Comparison of ENCODE assay signal across 11 cellular contexts in genomic region chr1:1861761-1862310, GRCh38. TPM values are rescaled to one million over a fixed set of nuclear protein-coding genes. Genes with fewer than 3 reads are reported as not detected.
DNase-seq lines count a peak whose midpoint lies in the region; ATAC-seq and TF ChIP-seq lines count a peak whose summit lies in the region.
"Not testable (repeated sequence)": the region's sequence is repeated elsewhere in the genome, so short reads cannot be mapped to it uniquely, and the experiment has no call there.
"Had no signal": no experiment of that assay in that cellular context is flagged by ENCODE, and none has a peak within 500 bp of the region (broad histone marks: within the 10 kb centered on the region; RNA-seq: fewer than 3 reads in every experiment).

No MANE protein-coding gene starts in this region.

- not testable (repeated sequence) for H3K9me3 ChIP-seq in BLaER1; DOHH2 (ENCODE audit: control insufficient read depth, insufficient read depth, low read length); T-helper 17 cell (ENCODE audit: control insufficient read depth, low read length, poor library complexity, severe bottlenecking); spleen

- not testable (repeated sequence) for ATAC-seq in T-helper 17 cell; central memory CD8-positive, alpha-beta T cell (replicated peaks; ENCODE audit: extremely low read depth, poor library complexity, severe bottlenecking); naive thymus-derived CD8-positive, alpha-beta T cell

- not testable (repeated sequence) for H3K9me2 ChIP-seq in DOHH2 (replicated peaks; ENCODE audit: control insufficient read depth, low read length)

- peaks cover 99% of the 10 kb centered on the region for H3K4me1 ChIP-seq in BLaER1
- peaks cover 99% of the 10 kb centered on the region for H3K4me1 ChIP-seq in DOHH2 (ENCODE audit: control insufficient read depth, low read length)
- H3K4me1 ChIP-seq in spleen = peaks cover 78 to 100% (median 96%) of the 10 kb centered on the region in 6 donors

- not testable (repeated sequence) for TF ChIP-seq CTCF in DOHH2 (IDR thresholded peaks at IDR 0.05; ENCODE audit: low read depth, low read length, poor library complexity, severe bottlenecking); spleen (IDR thresholded peaks at IDR 0.05 in 8 of 11, conservative IDR thresholded peaks at IDR 0.05 in 3 of 11)

- not testable (repeated sequence) for H3K9me3 Mint-ChIP-seq in IgD-negative memory B cell; central memory CD8-positive, alpha-beta T cell; naive thymus-derived CD8-positive, alpha-beta T cell

- WGBS in spleen, 5 donors = 92 to 95% (median 93%) methylated on average over 9 to 13 of the region's 13 CpGs

- not testable (repeated sequence) for TF ChIP-seq POLR2A in spleen (IDR thresholded peaks at IDR 0.05)

- H3K4me1 Mint-ChIP-seq in IgD-negative memory B cell (peaks cover 60 to 66% (median 60%) of the 10 kb centered on the region in 3 donors), T-helper 17 cell (peaks cover 46% of the 10 kb centered on the region)
- peaks cover 58% of the 10 kb centered on the region for H3K4me1 Mint-ChIP-seq in central memory CD8-positive, alpha-beta T cell
- peaks cover 31 to 93% (median 74%) of the 10 kb centered on the region in 4 donors for H3K4me1 Mint-ChIP-seq in naive thymus-derived CD8-positive, alpha-beta T cell

- H3K4me3 Mint-ChIP-seq in IgD-negative memory B cell (peak overlapping the region in 2 of 4 donors; percentile 72 to 80), T-helper 17 cell (peak overlapping the region; percentile 55)
- peak overlapping the region; percentile 31 for H3K4me3 Mint-ChIP-seq in central memory CD8-positive, alpha-beta T cell
- peak overlapping the region in 2 of 10 donors; percentile 45 to 47 for H3K4me3 Mint-ChIP-seq in naive thymus-derived CD8-positive, alpha-beta T cell

- H3K27me3 ChIP-seq in BLaER1; DOHH2 (ENCODE audit: control insufficient read depth, low read length); spleen (replicated peaks in 1 of 7): not testable (repeated sequence)

- H3K27ac ChIP-seq in BLaER1 = peak overlapping the region; percentile 67
- H3K27ac ChIP-seq in DOHH2 (ENCODE audit: low read depth, low read length) = peak overlapping the region; percentile 94
- H3K27ac ChIP-seq in spleen = peak overlapping the region in 3 of 8 donors; percentile 40 to 82 (median 77)

- H3K36me3 ChIP-seq in BLaER1 (peaks cover 36% of the 10 kb centered on the region), DOHH2 (ENCODE audit: control insufficient read depth, low read length) (peaks cover 43% of the 10 kb centered on the region)
- H3K36me3 ChIP-seq in spleen = not testable (repeated sequence)

- H3K27ac Mint-ChIP-seq in IgD-negative memory B cell = peak overlapping the region in 2 of 3 donors; percentile 69 to 80
- H3K27ac Mint-ChIP-seq in T-helper 17 cell = peak overlapping the region; percentile 91
- H3K27ac Mint-ChIP-seq in central memory CD8-positive, alpha-beta T cell (ENCODE audit: low read depth) = not testable (repeated sequence)
- peak overlapping the region in 7 of 10 donors; percentile 8 to 94 (median 72) for H3K27ac Mint-ChIP-seq in naive thymus-derived CD8-positive, alpha-beta T cell

- H3K4me3 ChIP-seq in BLaER1 (0 out of 2 replicates have a peak overlapping the region, but pooled peaks have one; percentile 22), DOHH2 (ENCODE audit: low read length) (peak overlapping the region; percentile 61)
- H3K4me3 ChIP-seq in spleen = not testable (repeated sequence)

- intact Hi-C loops in cardiac septum (cut with DNase I); spleen (cut with DNase I; ENCODE audit: low total_unique reads): not testable (repeated sequence)

- H3F3A ChIP-seq in DOHH2 (ENCODE audit: control insufficient read depth, insufficient read depth) = peaks cover 57% of the 10 kb centered on the region

- H3K4me2 ChIP-seq in BLaER1 (peak overlapping the region; percentile 81), DOHH2 (ENCODE audit: low read length) (peak overlapping the region; percentile 90)

- peaks cover 100% of the 10 kb centered on the region for H3K79me2 ChIP-seq in DOHH2 (ENCODE audit: control insufficient read depth, low read length)

- POLR2A ChIA-PET in naive thymus-derived CD8-positive, alpha-beta T cell (lab: Charles Lee) = interaction anchor here (1.3 kb wide), 1 partner anchor 46 kb away, joined by 3 read pairs; no protein-coding TSS in a partner anchor

- peak overlapping the region; percentile 58 for H3K9ac ChIP-seq in BLaER1

- DNase-seq in T-helper 17 cell; central memory CD8-positive, alpha-beta T cell (ENCODE audit: low spot score in 2 of 2); naive thymus-derived CD8-positive, alpha-beta T cell: not testable (repeated sequence)
- peak; percentile 15 for DNase-seq in cardiac septum (ENCODE audit: low spot score)
- DNase-seq in spleen = peak; percentile 45

- peaks cover 100% of the 10 kb centered on the region for H4K20me1 ChIP-seq in BLaER1
- H4K20me1 ChIP-seq in DOHH2 (ENCODE audit: control insufficient read depth, insufficient read depth, low read depth, low read length) = peaks cover 17% of the 10 kb centered on the region

- H3K27me3 Mint-ChIP-seq in IgD-negative memory B cell; T-helper 17 cell; central memory CD8-positive, alpha-beta T cell; naive thymus-derived CD8-positive, alpha-beta T cell: not testable (repeated sequence)

- not testable (repeated sequence) for H3K36me3 Mint-ChIP-seq in IgD-negative memory B cell; T-helper 17 cell (ENCODE audit: low read depth); central memory CD8-positive, alpha-beta T cell (ENCODE audit: insufficient read depth); naive thymus-derived CD8-positive, alpha-beta T cell

RNA-seq across cellular contexts. Expression of gene GNB1, which starts 29.1 kb away (rescaled TPM):
- polyA plus RNA-seq in IgD-negative memory B cell (40.0 TPM), spleen (100 to 1,000 TPM in 1 of 3 donors, 10 to 100 TPM in 2; 76.0 to 132 (median 95.5) TPM)
- total RNA-seq in T-helper 17 cell (100 to 1,000 TPM; 236 to 255 TPM), cardiac septum (183 TPM), spleen (100 to 1,000 TPM; 186 to 304 (median 273) TPM)
- total RNA-seq in naive thymus-derived CD8-positive, alpha-beta T cell = 100 to 1,000 TPM; 231 to 232 TPM
- 100 to 1,000 TPM in 2 of 3 donors, 10 to 100 TPM in 1; 45.9 to 107 (median 105) TPM for polyA plus RNA-seq in naive thymus-derived CD8-positive, alpha-beta T cell

RNA-seq across cellular contexts. Expression of gene CALML6, which starts 53.2 kb away (rescaled TPM):
- polyA plus RNA-seq in IgD-negative memory B cell = not detected
- total RNA-seq in T-helper 17 cell = under 1 TPM; 0.35 to 0.55 TPM
- 0.16 TPM for total RNA-seq in cardiac septum
- 1 to 10 TPM; 1.4 to 1.6 TPM for total RNA-seq in naive thymus-derived CD8-positive, alpha-beta T cell
- polyA plus RNA-seq in naive thymus-derived CD8-positive, alpha-beta T cell = not detected
- 1 to 10 TPM in 1 of 7 donors, under 1 TPM in 4, not detected in 2; 0.34 to 3.0 (median 0.66) TPM for total RNA-seq in spleen
- 1 to 10 TPM in 1 of 3 donors, under 1 TPM in 2; 0.58 to 1.8 (median 0.85) TPM for polyA plus RNA-seq in spleen
- total RNA-seq: A172, Right ventricle myocardium inferior, SJSA1 had no signal

RNA-seq across cellular contexts. Expression of gene TMEM52, which starts 57.2 kb away (rescaled TPM):
- not detected for polyA plus RNA-seq in IgD-negative memory B cell
- under 1 TPM in 1 of 2 donors, not detected in 1; 0.52 TPM for total RNA-seq in T-helper 17 cell
- total RNA-seq in cardiac septum = 0.70 TPM
- 1 to 10 TPM in 1 of 2 experiments, not detected in 1; 1.0 TPM for total RNA-seq in naive thymus-derived CD8-positive, alpha-beta T cell
- under 1 TPM in 2 of 3 donors, not detected in 1; 0.20 to 0.53 TPM for polyA plus RNA-seq in naive thymus-derived CD8-positive, alpha-beta T cell
- total RNA-seq in spleen = 1 to 10 TPM in 6 of 7 donors, not detected in 1; 1.1 to 4.7 (median 1.8) TPM
- polyA plus RNA-seq in spleen = 1 to 10 TPM in 1 of 3 donors, under 1 TPM in 2; 0.35 to 1.9 (median 0.64) TPM
- total RNA-seq: A172 had no signal
